In genomic region chr2:224983719-224984388, GRCh38 we compare ENCODE assay signal across 8 cellular contexts. TPM values are rescaled to one million over a fixed set of nuclear protein-coding genes. Genes with fewer than 3 reads are reported as not detected.
A peak's percentile ranks its signal among the peaks of the same experiment; 100 is the strongest.
DNase-seq lines count a peak whose midpoint lies in the region; ATAC-seq and TF ChIP-seq lines count a peak whose summit lies in the region.

No MANE protein-coding gene starts in this region.

- H3K4me1 Mint-ChIP-seq in CD8-positive, alpha-beta memory T cell, result peaks cover 81 to 93% (median 92%) of the 10 kb centered on the region in 3 donors

- H3K36me3 ChIP-seq in CD8-positive, alpha-beta memory T cell (ENCODE audit: insufficient read depth, low read length), result no peaks in the 10 kb centered on the region
- no peaks in the 10 kb centered on the region for H3K36me3 ChIP-seq in Peyer's patch
- H3K36me3 ChIP-seq in fibroblast of lung (ENCODE audit: control insufficient read depth, insufficient read depth, low read length), result no peaks in the 10 kb centered on the region
- H3K36me3 ChIP-seq in trophoblast cell (ENCODE audit: control insufficient read depth in 1 of 2, insufficient read depth in 2 of 2, low read length in 2 of 2), result no peaks in the 10 kb centered on the region

- no peak for DNase-seq in CD8-positive, alpha-beta memory T cell
- no peak for DNase-seq in Peyer's patch
- peak; percentile 52 to 67 for DNase-seq in fibroblast of lung (ENCODE audit: low read depth in 2 of 2)
- DNase-seq in trophoblast cell, result no peak
- no peak for DNase-seq in GM13977 (ENCODE audit: low spot score)
- DNase-seq in 8988T, result no peak
- DNase-seq in GDM1 (lab: John Stamatoyannopoulos, UW), result no peak
- DNase-seq in left lobe of liver (ENCODE audit: low spot score), result no peak

- TF ChIP-seq CTCF in Peyer's patch (IDR thresholded peaks at IDR 0.05) (no peak), fibroblast of lung (conservative IDR thresholded peaks at IDR 0.05 in 1 of 2, IDR thresholded peaks at IDR 0.05 in 1 of 2; ENCODE audit: low read depth in 1 of 2, low read length in 2 of 2) (no peak), GM13977 (IDR thresholded peaks at IDR 0.05; ENCODE audit: extremely low read depth, insufficient read depth, missing control alignments) (no peak)

- H4K91ac ChIP-seq in trophoblast cell (ENCODE audit: low read depth, low read length), result no peak overlapping the region

- peak overlapping the region in 6 of 7 donors; percentile 66 to 84 (median 76) for H3K4me3 Mint-ChIP-seq in CD8-positive, alpha-beta memory T cell

- no peak overlapping the region for H3K4me3 ChIP-seq in CD8-positive, alpha-beta memory T cell (ENCODE audit: low read length)
- peak overlapping the region in 3 of 4 donors; percentile 15 to 34 (median 25) for H3K4me3 ChIP-seq in Peyer's patch
- H3K4me3 ChIP-seq in fibroblast of lung (replicated peaks in 1 of 4; ENCODE audit: control extremely low read depth in 1 of 4, insufficient read depth in 1 of 4, low read depth in 3 of 4, low read length in 4 of 4), result peak overlapping the region; percentile 16 to 66 (median 38)
- no peak overlapping the region for H3K4me3 ChIP-seq in trophoblast cell (ENCODE audit: low read depth, low read length)

- no peak for TF ChIP-seq POLR2A in Peyer's patch (IDR thresholded peaks at IDR 0.05)

- H4K12ac ChIP-seq in trophoblast cell (ENCODE audit: low read depth, low read length), result no peak overlapping the region

- H3K79me1 ChIP-seq in trophoblast cell (ENCODE audit: low read length), result no peaks in the 10 kb centered on the region

- H3K9me3 Mint-ChIP-seq in CD8-positive, alpha-beta memory T cell, result no peaks in the 10 kb centered on the region

- peaks cover 63% of the 10 kb centered on the region for H3K4me1 ChIP-seq in CD8-positive, alpha-beta memory T cell (ENCODE audit: insufficient read depth, low read length)
- H3K4me1 ChIP-seq in Peyer's patch, result peaks cover 0 to 12% (median 0%) of the 10 kb centered on the region in 4 donors
- H3K4me1 ChIP-seq in fibroblast of lung (ENCODE audit: control insufficient read depth, extremely low read depth, insufficient read depth, low read length), result peaks cover 3% of the 10 kb centered on the region
- no peaks in the 10 kb centered on the region for H3K4me1 ChIP-seq in trophoblast cell (ENCODE audit: control insufficient read depth in 1 of 2, insufficient read depth in 2 of 2, low read length in 2 of 2)

- H3K18ac ChIP-seq in trophoblast cell (ENCODE audit: low read length), result no peak overlapping the region

- no CpG with 5 or more reads among the region's 8 CpGs for WGBS in trophoblast cell (ENCODE audit: extremely low coverage, insufficient coverage, insufficient read length)

- no peak for ATAC-seq in left lobe of liver

- no peaks in the 10 kb centered on the region for H3K27me3 Mint-ChIP-seq in CD8-positive, alpha-beta memory T cell

- H4K20me1 ChIP-seq in fibroblast of lung (ENCODE audit: control insufficient read depth, extremely low read depth, insufficient read depth, low read length), result no peaks in the 10 kb centered on the region

- CTCF ChIA-PET in CD8-positive, alpha-beta memory T cell (lab: Charles Lee), result interaction anchor here (0.7 to 9.5 kb wide), 4 partner anchors 17 to 57 kb away, joined by 3 to 64 read pairs (median 4); no protein-coding TSS in a partner anchor

- H3K14ac ChIP-seq in trophoblast cell (ENCODE audit: low read length), result no peak overlapping the region

- peaks cover 0 to 20% (median 9%) of the 10 kb centered on the region in 3 donors for H3K36me3 Mint-ChIP-seq in CD8-positive, alpha-beta memory T cell

- H3K9ac ChIP-seq in fibroblast of lung (ENCODE audit: insufficient read depth, low read length), result peak overlapping the region; percentile 39
- H3K9ac ChIP-seq in trophoblast cell (ENCODE audit: low read length), result peak overlapping the region; percentile 56

- H3K23ac ChIP-seq in trophoblast cell (ENCODE audit: low read length), result no peak overlapping the region

- H3K9me3 ChIP-seq in CD8-positive, alpha-beta memory T cell (ENCODE audit: low read length), result no peaks in the 10 kb centered on the region
- H3K9me3 ChIP-seq in Peyer's patch (no peaks in the 10 kb centered on the region), fibroblast of lung (ENCODE audit: control insufficient read depth, insufficient read depth, low read depth, low read length) (no peaks in the 10 kb centered on the region), trophoblast cell (ENCODE audit: insufficient read depth, low read depth, low read length) (no peaks in the 10 kb centered on the region)

- H3K27me3 ChIP-seq in CD8-positive, alpha-beta memory T cell (ENCODE audit: insufficient read depth, low read length, poor library complexity, severe bottlenecking), result no peaks in the 10 kb centered on the region
- no peaks in the 10 kb centered on the region for H3K27me3 ChIP-seq in Peyer's patch
- no peaks in the 10 kb centered on the region for H3K27me3 ChIP-seq in fibroblast of lung (ENCODE audit: control insufficient read depth, insufficient read depth, low read length)
- H3K27me3 ChIP-seq in trophoblast cell (ENCODE audit: insufficient read depth, low read length), result no peaks in the 10 kb centered on the region

- H2AK5ac ChIP-seq in trophoblast cell (ENCODE audit: low read length), result no peak overlapping the region

- no peak overlapping the region for H2BK120ac ChIP-seq in trophoblast cell (ENCODE audit: insufficient read depth, low read length, poor library complexity)

- no peak overlapping the region for H4K8ac ChIP-seq in trophoblast cell (ENCODE audit: low read depth, low read length)

- in situ Hi-C loops in GM13977 (cut with MboI; ENCODE audit: low pct_unique_long_range_greater_than_20kb, low sequenced_read_pairs, unreplicated experiment), result loop anchor here (10.0 kb wide), 1 partner anchor 59 kb away; no protein-coding TSS in a partner anchor

- POLR2A ChIA-PET in CD8-positive, alpha-beta memory T cell (lab: Charles Lee), result interaction anchor here (0.6 to 0.7 kb wide), 3 partner anchors 38 to 56 kb away, joined by 3 to 7 read pairs (median 7); no protein-coding TSS in a partner anchor

- peak overlapping the region in 7 of 8 donors; percentile 51 to 96 (median 84) for H3K27ac Mint-ChIP-seq in CD8-positive, alpha-beta memory T cell

- no peak overlapping the region for H3K27ac ChIP-seq in CD8-positive, alpha-beta memory T cell (ENCODE audit: low read depth, low read length)
- peak overlapping the region; percentile 41 to 71 (median 65) for H3K27ac ChIP-seq in Peyer's patch
- peak overlapping the region; percentile 77 for H3K27ac ChIP-seq in fibroblast of lung (ENCODE audit: insufficient read depth, low read length)
- H3K27ac ChIP-seq in trophoblast cell (ENCODE audit: low read depth, low read length), result no peak overlapping the region

- no peak overlapping the region for H2BK5ac ChIP-seq in trophoblast cell (ENCODE audit: low read depth, low read length, poor library complexity)

- H2AFZ ChIP-seq in fibroblast of lung (ENCODE audit: low read length), result peak overlapping the region; percentile 14
- no peak overlapping the region for H2AFZ ChIP-seq in trophoblast cell (ENCODE audit: insufficient read depth, low read length, poor library complexity)

- H2BK12ac ChIP-seq in trophoblast cell (ENCODE audit: low read length), result no peak overlapping the region

- no peak overlapping the region for H3K4ac ChIP-seq in trophoblast cell (ENCODE audit: low read depth, low read length)

- H3K79me2 ChIP-seq in fibroblast of lung (ENCODE audit: control insufficient read depth, insufficient read depth, low read length) (peaks cover 18% of the 10 kb centered on the region), trophoblast cell (ENCODE audit: control insufficient read depth, insufficient read depth, low read length, poor library complexity) (no peaks in the 10 kb centered on the region)

- H3K4me2 ChIP-seq in fibroblast of lung (ENCODE audit: extremely low read depth, insufficient read depth, low read length) (peak overlapping the region; percentile 74), trophoblast cell (ENCODE audit: low read length) (no peak overlapping the region)

RNA-seq across cellular contexts. Expression of gene DOCK10, which starts 58.4 kb away (rescaled TPM):
- total RNA-seq in CD8-positive, alpha-beta memory T cell, result 100 to 1,000 TPM; 135 to 138 TPM
- polyA plus RNA-seq in CD8-positive, alpha-beta memory T cell, result 52.4 TPM
- total RNA-seq in Peyer's patch, result 10 to 100 TPM; 14.6 to 97.4 (median 23.5) TPM
- 11.8 and 26.3 TPM in 2 replicates for total RNA-seq in fibroblast of lung
- polyA plus RNA-seq in fibroblast of lung, result 20.8 and 36.3 TPM in 2 replicates
- 14.1 and 19.7 TPM in 2 replicates for polyA plus RNA-seq in fibroblast of lung (2012)
- polyA minus RNA-seq in fibroblast of lung (ENCODE audit: low replicate concordance), result 28.5 and 30.9 TPM in 2 replicates
- polyA plus RNA-seq in trophoblast cell (2013), result 0.04 and 0.08 TPM in 2 replicates
- 6.0 TPM for total RNA-seq in left lobe of liver

Comparison
In these comparisons a context has a peak if more than half of its experiments do, and no peak if none do; other contexts are left out.
1. DNase-seq: peak in fibroblast of lung (2 of 2); none in CD8-positive, alpha-beta memory T cell (0 of 5), Peyer's patch (0 of 3), trophoblast cell (0 of 2), GM13977 (single experiment), 8988T (single experiment), GDM1 (single experiment) and left lobe of liver (single experiment).
2. H3K27ac ChIP-seq: peak in Peyer's patch (4 of 4) and fibroblast of lung (single experiment); none in CD8-positive, alpha-beta memory T cell (single experiment) and trophoblast cell (single experiment).
3. H3K4me3 ChIP-seq: peak in Peyer's patch (3 of 4) and fibroblast of lung (4 of 4); none in CD8-positive, alpha-beta memory T cell (single experiment) and trophoblast cell (single experiment).